Comparison of ENCODE assay signal across 1 cellular context in the genomic region with DNA sequence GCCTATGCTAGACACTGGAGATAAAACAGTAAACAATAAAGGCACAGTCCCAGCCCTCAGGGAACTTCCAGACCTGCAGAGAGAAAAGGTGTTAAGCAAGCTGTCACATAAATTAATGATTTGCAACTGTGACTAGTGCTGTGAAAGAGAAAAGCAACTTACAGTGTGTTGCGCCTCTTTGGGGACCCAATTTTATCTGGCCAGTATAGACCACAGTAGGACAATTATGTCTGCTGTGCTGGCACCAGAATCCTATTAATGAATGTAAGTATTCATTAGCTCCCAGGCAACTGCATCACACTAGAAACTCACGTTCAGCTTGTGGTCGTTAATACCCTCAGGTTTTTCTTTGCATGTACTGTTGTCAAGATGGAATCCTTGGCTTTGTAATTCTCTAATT.
TF ChIP-seq lines count a peak whose summit lies in the region.

No MANE protein-coding gene starts in this region.

TF ChIP-seq in GM12878, 131 proteins besides CTCF, POLR2A, EP300 and RAD21 (continued from another document):
- TF ChIP-seq, protein P1, sequence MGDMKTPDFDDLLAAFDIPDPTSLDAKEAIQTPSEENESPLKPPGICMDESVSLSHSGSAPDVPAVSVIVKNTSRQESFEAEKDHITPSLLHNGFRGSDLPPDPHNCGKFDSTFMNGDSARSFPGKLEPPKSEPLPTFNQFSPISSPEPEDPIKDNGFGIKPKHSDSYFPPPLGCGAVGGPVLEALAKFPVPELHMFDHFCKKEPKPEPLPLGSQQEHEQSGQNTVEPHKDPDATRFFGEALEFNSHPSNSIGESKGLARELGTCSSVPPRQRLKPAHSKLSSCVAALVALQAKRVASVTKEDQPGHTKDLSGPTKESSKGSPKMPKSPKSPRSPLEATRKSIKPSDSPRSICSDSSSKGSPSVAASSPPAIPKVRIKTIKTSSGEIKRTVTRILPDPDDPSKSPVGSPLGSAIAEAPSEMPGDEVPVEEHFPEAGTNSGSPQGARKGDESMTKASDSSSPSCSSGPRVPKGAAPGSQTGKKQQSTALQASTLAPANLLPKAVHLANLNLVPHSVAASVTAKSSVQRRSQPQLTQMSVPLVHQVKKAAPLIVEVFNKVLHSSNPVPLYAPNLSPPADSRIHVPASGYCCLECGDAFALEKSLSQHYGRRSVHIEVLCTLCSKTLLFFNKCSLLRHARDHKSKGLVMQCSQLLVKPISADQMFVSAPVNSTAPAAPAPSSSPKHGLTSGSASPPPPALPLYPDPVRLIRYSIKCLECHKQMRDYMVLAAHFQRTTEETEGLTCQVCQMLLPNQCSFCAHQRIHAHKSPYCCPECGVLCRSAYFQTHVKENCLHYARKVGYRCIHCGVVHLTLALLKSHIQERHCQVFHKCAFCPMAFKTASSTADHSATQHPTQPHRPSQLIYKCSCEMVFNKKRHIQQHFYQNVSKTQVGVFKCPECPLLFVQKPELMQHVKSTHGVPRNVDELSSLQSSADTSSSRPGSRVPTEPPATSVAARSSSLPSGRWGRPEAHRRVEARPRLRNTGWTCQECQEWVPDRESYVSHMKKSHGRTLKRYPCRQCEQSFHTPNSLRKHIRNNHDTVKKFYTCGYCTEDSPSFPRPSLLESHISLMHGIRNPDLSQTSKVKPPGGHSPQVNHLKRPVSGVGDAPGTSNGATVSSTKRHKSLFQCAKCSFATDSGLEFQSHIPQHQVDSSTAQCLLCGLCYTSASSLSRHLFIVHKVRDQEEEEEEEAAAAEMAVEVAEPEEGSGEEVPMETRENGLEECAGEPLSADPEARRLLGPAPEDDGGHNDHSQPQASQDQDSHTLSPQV (IDR thresholded peaks at IDR 0.05), result no peak
- TF ChIP-seq ZNF384 (IDR thresholded peaks at IDR 0.05; ENCODE audit: borderline replicate concordance, low read depth, low read length) (no peak), JUND (IDR thresholded peaks at IDR 0.05; ENCODE audit: low read depth, low read length) (no peak), DPF2 (IDR thresholded peaks at IDR 0.05) (peak; percentile 82), CHD2 (IDR thresholded peaks at IDR 0.05; ENCODE audit: borderline replicate concordance, low read depth, low read length) (peak; percentile 4; the same call in 1 of the 2 replicates), NR2C2 (IDR thresholded peaks at IDR 0.05; ENCODE audit: borderline replicate concordance, control insufficient read depth, insufficient read length, low read depth) (no peak), NRF1 (conservative IDR thresholded peaks at IDR 0.05; ENCODE audit: low read depth, low read length) (no peak), HDGF (IDR thresholded peaks at IDR 0.05) (no peak), CREM (IDR thresholded peaks at IDR 0.05; ENCODE audit: low read depth) (no peak), SMC3 (IDR thresholded peaks at IDR 0.05; ENCODE audit: borderline replicate concordance, low read length) (no peak), TBL1XR1 (IDR thresholded peaks at IDR 0.05; ENCODE audit: low read depth, low read length) (no peak), GABPA (IDR thresholded peaks at IDR 0.05; ENCODE audit: low read depth) (no peak), CHD1 (IDR thresholded peaks at IDR 0.05; ENCODE audit: low read depth, low read length) (no peak)
- TF ChIP-seq, protein P2, sequence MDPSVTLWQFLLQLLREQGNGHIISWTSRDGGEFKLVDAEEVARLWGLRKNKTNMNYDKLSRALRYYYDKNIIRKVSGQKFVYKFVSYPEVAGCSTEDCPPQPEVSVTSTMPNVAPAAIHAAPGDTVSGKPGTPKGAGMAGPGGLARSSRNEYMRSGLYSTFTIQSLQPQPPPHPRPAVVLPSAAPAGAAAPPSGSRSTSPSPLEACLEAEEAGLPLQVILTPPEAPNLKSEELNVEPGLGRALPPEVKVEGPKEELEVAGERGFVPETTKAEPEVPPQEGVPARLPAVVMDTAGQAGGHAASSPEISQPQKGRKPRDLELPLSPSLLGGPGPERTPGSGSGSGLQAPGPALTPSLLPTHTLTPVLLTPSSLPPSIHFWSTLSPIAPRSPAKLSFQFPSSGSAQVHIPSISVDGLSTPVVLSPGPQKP (IDR thresholded peaks at IDR 0.05; ENCODE audit: low read depth, low read length), result no peak
TF ChIP-seq in GM12878: peak in this region for 16.
